Comparison of ENCODE assay signal across 8 cellular contexts in genomic region chr9:34994429-34995287, GRCh38. TPM values are rescaled to one million over a fixed set of nuclear protein-coding genes. Genes with fewer than 3 reads are reported as not detected.
A peak's percentile ranks its signal among the peaks of the same experiment; 100 is the strongest.
DNase-seq lines count a peak whose midpoint lies in the region; ATAC-seq and TF ChIP-seq lines count a peak whose summit lies in the region.

No MANE protein-coding gene starts in this region.

- no peak for TF ChIP-seq POLR2A in ovary (IDR thresholded peaks at IDR 0.05)

- H3K27ac ChIP-seq in SJCRH30 = peak overlapping the region; percentile 95
- peak overlapping the region; percentile 66 to 71 for H3K27ac ChIP-seq in ovary

- peaks cover 6% of the 10 kb centered on the region; the same call in 1 of the 2 replicates for H3K36me3 ChIP-seq in SJCRH30
- H3K36me3 ChIP-seq in ovary = no peaks in the 10 kb centered on the region

- 42 to 47% (median 47%) methylated on average over 7 of the region's 7 CpGs for whole genome bisulfite sequencing in ovary, 3 donors

- peak overlapping the region; percentile 10; the same call in 1 of the 2 replicates for H3K4me3 ChIP-seq in SJCRH30
- H3K4me3 ChIP-seq in fibroblast of pulmonary artery (replicated peaks; ENCODE audit: low read depth, low read length) = no peak overlapping the region
- H3K4me3 ChIP-seq in ovary = no peak overlapping the region

- H3K27me3 ChIP-seq in SJCRH30 (no peaks in the 10 kb centered on the region), ovary (no peaks in the 10 kb centered on the region)

- H3K4me1 ChIP-seq in SJCRH30 (peaks cover 34% of the 10 kb centered on the region), ovary (ENCODE audit: insufficient read depth) (peaks cover 16% of the 10 kb centered on the region)

- no peak for TF ChIP-seq EP300 in ovary (IDR thresholded peaks at IDR 0.05)

- peak; percentile 68 for DNase-seq in D341Med (ENCODE audit: low spot score)
- peak; percentile 68 for DNase-seq in HT-29 (ENCODE audit: low spot score)
- DNase-seq in SJCRH30 = peak; percentile 51 to 80
- peak; percentile 68 for DNase-seq in fibroblast of pulmonary artery (ENCODE audit: low read depth)
- DNase-seq in ovary = no peak
- DNase-seq in activated gamma-delta T cell (lab: John Stamatoyannopoulos, UW) = no peak

- no peak for ATAC-seq in HG03095 (IDR thresholded peaks at IDR 0.05; ENCODE audit: unreplicated experiment)
- no peak for ATAC-seq in GM21717 (IDR thresholded peaks at IDR 0.05; ENCODE audit: unreplicated experiment)

- H3K9me3 ChIP-seq in SJCRH30 (replicated peaks) (no peaks in the 10 kb centered on the region), ovary (no peaks in the 10 kb centered on the region)

- intact Hi-C loops in ovary (cut with DNase I) = loop anchor here in 2 of 4 donors (5.0 to 10.0 kb wide), 3 partner anchors 43 to 80 kb away; partner anchors contain the start of genes VCP (in 2 of the 2) and FANCG (in 1 of the 2)

- TF ChIP-seq CTCF in fibroblast of pulmonary artery (IDR thresholded peaks at IDR 0.05; ENCODE audit: low read length, missing control alignments) = peak; percentile 65
- peak in 2 of 3 donors; percentile 22 to 30 for TF ChIP-seq CTCF in ovary (IDR thresholded peaks at IDR 0.05)

RNA-seq across cellular contexts. Expression of gene DNAJB5, which starts 5.1 kb away (rescaled TPM):
- total RNA-seq in HT-29 (2014; rRNA removed; shearing (Covaris generic)) = 2.1 and 3.7 TPM in 2 replicates
- 18.2 and 18.5 TPM in 2 replicates for total RNA-seq in SJCRH30 (2014; rRNA removed; shearing (Covaris generic))
- total RNA-seq in ovary = 10 to 100 TPM in 4 of 7 donors, 1 to 10 TPM in 3; 6.4 to 21.0 (median 11.8) TPM
- 10 to 100 TPM in 1 of 2 donors, 1 to 10 TPM in 1; 5.7 to 23.0 TPM for polyA plus RNA-seq in ovary

RNA-seq across cellular contexts. Expression of gene PHF24, which starts 36.6 kb away (rescaled TPM):
- total RNA-seq in HT-29 (2014; rRNA removed; shearing (Covaris generic)) = not detected in 2 replicates
- not detected in 2 replicates for total RNA-seq in SJCRH30 (2014; rRNA removed; shearing (Covaris generic))
- 1 to 10 TPM in 1 of 7 donors, under 1 TPM in 5, not detected in 1; 0.20 to 1.0 (median 0.45) TPM for total RNA-seq in ovary
- polyA plus RNA-seq in ovary = under 1 TPM; 0.10 to 0.42 TPM

Comparison
In these comparisons a context has a peak if more than half of its experiments do, and no peak if none do; other contexts are left out.
1. DNase-seq: peak in D341Med (single experiment), HT-29 (single experiment), SJCRH30 (2 of 2) and fibroblast of pulmonary artery (single experiment); none in ovary (0 of 5) and activated gamma-delta T cell (single experiment).